ENCODE assay signal across 10 cellular contexts in the genomic region with DNA sequence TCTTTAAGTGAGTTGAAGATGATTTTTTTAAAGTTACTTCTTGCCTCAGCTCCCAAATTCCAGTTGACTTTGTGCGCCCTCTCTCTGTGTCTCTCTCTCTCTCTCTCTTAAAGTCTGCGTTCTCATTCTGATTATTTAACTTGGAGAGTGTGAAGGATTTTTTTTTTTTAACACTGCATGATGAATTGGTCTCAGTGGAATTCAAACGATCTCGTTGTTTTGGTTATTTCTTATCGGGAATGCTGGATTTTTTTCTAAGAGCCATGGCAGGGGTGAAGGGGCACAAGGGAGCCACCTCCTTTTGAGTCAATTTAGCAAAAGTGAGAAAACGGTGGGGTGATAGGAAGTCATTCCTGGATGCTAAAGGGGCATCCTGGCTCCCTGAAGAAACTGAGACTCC.
DNase-seq lines count a peak whose midpoint lies in the region; ATAC-seq, FAIRE-seq and TF ChIP-seq lines count a peak whose summit lies in the region.
"Had no signal": no experiment of that assay in that cellular context is flagged by ENCODE, and none has a peak within 500 bp of the region (broad histone marks: within the 10 kb centered on the region; RNA-seq: fewer than 3 reads in every experiment).

No MANE protein-coding gene starts in this region.

- no peak overlapping the region for H3K4me3 Mint-ChIP-seq in activated CD4-positive, alpha-beta T cell treated with anti-CD3 and anti-CD28 coated beads for 36 hours
- H3K4me3 Mint-ChIP-seq: B cell had no signal

- H3K9me3 ChIP-seq in BLaER1: peaks cover 9% of the 10 kb centered on the region; the same call in 1 of the 2 replicates
- H3K9me3 ChIP-seq in pancreas: no peaks in the 10 kb centered on the region
- H3K9me3 ChIP-seq in testis: no peaks in the 10 kb centered on the region

- no peak for FAIRE-seq in pancreas (lab: Jason Lieb, UNC)

- peaks cover 3% of the 10 kb centered on the region for H3K27me3 Mint-ChIP-seq in activated CD4-positive, alpha-beta T cell treated with anti-CD3 and anti-CD28 coated beads for 36 hours

- H3K36me3 Mint-ChIP-seq in activated CD4-positive, alpha-beta T cell treated with anti-CD3 and anti-CD28 coated beads for 36 hours (ENCODE audit: low read depth): no peaks in the 10 kb centered on the region

- no peak overlapping the region for H3K27ac Mint-ChIP-seq in activated CD4-positive, alpha-beta T cell treated with anti-CD3 and anti-CD28 coated beads for 36 hours
- H3K27ac Mint-ChIP-seq: B cell had no signal

- H3K4me3 ChIP-seq in BLaER1 (no peak overlapping the region), fibroblast of villous mesenchyme (ENCODE audit: low read depth, low read length) (no peak overlapping the region), pancreas (peak overlapping the region in 1 of 4 donors; percentile 4), testis (no peak overlapping the region)

- no peaks in the 10 kb centered on the region for H3K4me1 Mint-ChIP-seq in activated CD4-positive, alpha-beta T cell treated with anti-CD3 and anti-CD28 coated beads for 36 hours

- H3K36me3 ChIP-seq in BLaER1 (no peaks in the 10 kb centered on the region), pancreas (no peaks in the 10 kb centered on the region), testis (ENCODE audit: low read depth, missing control alignments) (no peaks in the 10 kb centered on the region)

- ATAC-seq in pancreas: peak; percentile 49 to 74 (median 70)
- ATAC-seq in HG03108 (IDR thresholded peaks at IDR 0.05; ENCODE audit: unreplicated experiment): no peak
- ATAC-seq in activated CD4-positive, alpha-beta T cell treated with anti-CD3 and anti-CD28 coated beads for 36 hours: no peak

- no peaks in the 10 kb centered on the region for H4K20me1 ChIP-seq in BLaER1

- no peak overlapping the region for H3K9ac ChIP-seq in BLaER1

- DNase-seq in fibroblast of villous mesenchyme (ENCODE audit: low read depth) (peak; percentile 52), pancreas (no peak), globus pallidus (ENCODE audit: low spot score) (no peak), testis (no peak)
- DNase-seq in activated CD4-positive, alpha-beta T cell treated with anti-CD3 and anti-CD28 coated beads for 36 hours: no peak
- DNase-seq: activated CD8-positive, alpha-beta memory T cell treated with anti-CD3 and anti-CD28 coated beads, Interleukin-2, amount 50 U/mL, for 48 hours had no signal

- no peaks in the 10 kb centered on the region for H3K9me3 Mint-ChIP-seq in activated CD4-positive, alpha-beta T cell treated with anti-CD3 and anti-CD28 coated beads for 36 hours (ENCODE audit: low read depth)

- TF ChIP-seq CTCF in VCaP (conservative IDR thresholded peaks at IDR 0.05) (no peak), fibroblast of villous mesenchyme (IDR thresholded peaks at IDR 0.05; ENCODE audit: insufficient read depth, low read depth, low read length) (no peak), pancreas (IDR thresholded peaks at IDR 0.05) (no peak), testis (IDR thresholded peaks at IDR 0.05) (no peak)

- H3K27me3 ChIP-seq in BLaER1: no peaks in the 10 kb centered on the region
- H3K27me3 ChIP-seq in pancreas: no peaks in the 10 kb centered on the region
- no peaks in the 10 kb centered on the region for H3K27me3 ChIP-seq in testis

- H3K27ac ChIP-seq in BLaER1 (peak overlapping the region; percentile 97), VCaP (peak overlapping the region; percentile 58), pancreas (peak overlapping the region; percentile 19 to 75 (median 54)), testis (peak overlapping the region in 1 of 2 donors; percentile 54)

- POLR2A ChIA-PET in activated CD4-positive, alpha-beta T cell treated with anti-CD3 and anti-CD28 coated beads for 36 hours (lab: Charles Lee): no interaction called here

- H3K4me2 ChIP-seq in BLaER1: peak overlapping the region; percentile 83

- no peak for TF ChIP-seq POLR2A in testis (IDR thresholded peaks at IDR 0.05)

- CTCF ChIA-PET in activated CD4-positive, alpha-beta T cell treated with anti-CD3 and anti-CD28 coated beads for 36 hours (lab: Charles Lee): no interaction called here

- 7 to 12% methylated on average over 6 of the region's 6 CpGs for WGBS in pancreas, 2 donors
- 19 to 30% methylated on average over 6 of the region's 6 CpGs for WGBS in testis, 2 donors

- peaks cover 67% of the 10 kb centered on the region for H3K4me1 ChIP-seq in BLaER1
- H3K4me1 ChIP-seq in pancreas: peaks cover 4 to 18% (median 16%) of the 10 kb centered on the region in 3 donors
- no peaks in the 10 kb centered on the region for H3K4me1 ChIP-seq in testis

- intact Hi-C loops in pancreas (cut with DNase I) (no loop called here), testis (cut with DNase I; ENCODE audit: low total_unique reads) (no loop called here)
- intact Hi-C loops in activated CD4-positive, alpha-beta T cell treated with anti-CD3 and anti-CD28 coated beads for 36 hours (cut with DNase I, micrococcal nuclease): no loop called here

Comparison
In these comparisons a context has a peak if more than half of its experiments do, and no peak if none do; other contexts are left out.
1. ATAC-seq: peak in pancreas (4 of 4); none in HG03108 (single experiment) and activated CD4-positive, alpha-beta T cell treated with anti-CD3 and anti-CD28 coated beads for 36 hours (single experiment).